In genomic region chr12:32198555-32198954, GRCh38 we compare ENCODE assay signal across 18 cellular contexts.
DNase-seq lines count a peak whose midpoint lies in the region; ATAC-seq and TF ChIP-seq lines count a peak whose summit lies in the region.
"Had no signal": no experiment of that assay in that cellular context is flagged by ENCODE, and none has a peak within 500 bp of the region (broad histone marks: within the 10 kb centered on the region; RNA-seq: fewer than 3 reads in every experiment).

No MANE protein-coding gene starts in this region.

- peak overlapping the region; percentile 47 for H3K27ac Mint-ChIP-seq in MCF 10A (ENCODE audit: low read depth, unreplicated experiment)
- peak overlapping the region; percentile 31 for H3K27ac Mint-ChIP-seq in stimulated activated memory B cell treated with anti-CD40 and anti-IgM and Interleukin-4, amounts not matched to agents 10 μg/mL and 1 μg/mL and 100 μg/mL, for 72 hours
- peak overlapping the region in 2 of 9 donors; percentile 4 to 8 for H3K27ac Mint-ChIP-seq in naive thymus-derived CD4-positive, alpha-beta T cell
- H3K27ac Mint-ChIP-seq: activated T-helper 2 cell treated with anti-CD3 and anti-CD28 coated beads, Interferon-gamma antibody, Interleukin-2, Interleukin-4, amounts not matched to agents 10 μg/mL and 5 μg/mL and 100 μg/mL, durations not matched to agents 14 hours and 24 hours and 36 hours; B cell had no signal

- no peak overlapping the region for H3K4me3 ChIP-seq in breast epithelium
- no peak overlapping the region for H3K4me3 ChIP-seq in naive thymus-derived CD4-positive, alpha-beta T cell (ENCODE audit: low read length)
- H3K4me3 ChIP-seq: esophagus muscularis mucosa, mucosa of descending colon had no signal

- H3K36me3 ChIP-seq in breast epithelium = no peaks in the 10 kb centered on the region
- no peaks in the 10 kb centered on the region for H3K36me3 ChIP-seq in naive thymus-derived CD4-positive, alpha-beta T cell (ENCODE audit: control insufficient read depth in 2 of 3, insufficient read depth in 3 of 3, low read length in 3 of 3)
- H3K36me3 ChIP-seq: esophagus muscularis mucosa had no signal

- BruUV-seq in MCF 10A (replicated peaks; lab: Mats Ljungman, UMichigan) = no TSS peak

- TF ChIP-seq CTCF in MCF 10A (IDR thresholded peaks at IDR 0.05; ENCODE audit: unreplicated experiment) (no peak), breast epithelium (IDR thresholded peaks at IDR 0.05) (no peak)

- no peak overlapping the region for H3K4me3 Mint-ChIP-seq in MCF 10A (ENCODE audit: unreplicated experiment)
- H3K4me3 Mint-ChIP-seq in stimulated activated memory B cell treated with anti-CD40 and anti-IgM and Interleukin-4, amounts not matched to agents 10 μg/mL and 1 μg/mL and 100 μg/mL, for 72 hours = no peak overlapping the region
- no peak overlapping the region for H3K4me3 Mint-ChIP-seq in naive thymus-derived CD4-positive, alpha-beta T cell
- H3K4me3 Mint-ChIP-seq: B cell had no signal

- no peaks in the 10 kb centered on the region for H3K36me3 Mint-ChIP-seq in MCF 10A (ENCODE audit: insufficient read depth, unreplicated experiment)
- H3K36me3 Mint-ChIP-seq in stimulated activated memory B cell treated with anti-CD40 and anti-IgM and Interleukin-4, amounts not matched to agents 10 μg/mL and 1 μg/mL and 100 μg/mL, for 72 hours = peaks cover 46% of the 10 kb centered on the region
- peaks cover 5 to 31% (median 14%) of the 10 kb centered on the region in 5 donors for H3K36me3 Mint-ChIP-seq in naive thymus-derived CD4-positive, alpha-beta T cell

- intact Hi-C loops in MCF 10A (cut with micrococcal nuclease) = loop anchor here (5.0 kb wide), 1 partner anchor 91 kb away; the partner anchor contains the start of gene BICD1
- intact Hi-C loops in breast epithelium (cut with DNase I; ENCODE audit: low total_unique reads) = no loop called here
- intact Hi-C loops in naive thymus-derived CD4-positive, alpha-beta T cell (cut with micrococcal nuclease) = no loop called here

- TF ChIP-seq POLR2A in breast epithelium (IDR thresholded peaks at IDR 0.05) = no peak

- H3K4me1 ChIP-seq in breast epithelium = no peaks in the 10 kb centered on the region
- H3K4me1 ChIP-seq in naive thymus-derived CD4-positive, alpha-beta T cell (ENCODE audit: control insufficient read depth in 2 of 2, insufficient read depth in 2 of 2, low read length in 2 of 2) = no peaks in the 10 kb centered on the region
- H3K4me1 ChIP-seq: esophagus muscularis mucosa had no signal

- H3K4me1 Mint-ChIP-seq in MCF 10A (ENCODE audit: insufficient read depth, unreplicated experiment) = peaks cover 8% of the 10 kb centered on the region
- peaks cover 16% of the 10 kb centered on the region for H3K4me1 Mint-ChIP-seq in stimulated activated memory B cell treated with anti-CD40 and anti-IgM and Interleukin-4, amounts not matched to agents 10 μg/mL and 1 μg/mL and 100 μg/mL, for 72 hours
- peaks cover 0 to 4% (median 0%) of the 10 kb centered on the region in 7 donors for H3K4me1 Mint-ChIP-seq in naive thymus-derived CD4-positive, alpha-beta T cell

- ATAC-seq in stimulated activated memory B cell treated with anti-CD40 and anti-IgM and Interleukin-4, amounts not matched to agents 10 μg/mL and 1 μg/mL and 100 μg/mL, for 72 hours = no peak
- no peak for ATAC-seq in naive thymus-derived CD4-positive, alpha-beta T cell
- no peak for ATAC-seq in HG02870 (IDR thresholded peaks at IDR 0.05; ENCODE audit: unreplicated experiment)
- ATAC-seq: mucosa of descending colon had no signal

- peaks cover 0 to 8% of the 10 kb centered on the region in 2 donors for H3K9me3 ChIP-seq in breast epithelium
- H3K9me3 ChIP-seq in naive thymus-derived CD4-positive, alpha-beta T cell (ENCODE audit: control insufficient read depth in 2 of 3, low read length in 3 of 3) = peaks cover 0 to 5% (median 0%) of the 10 kb centered on the region in 3 experiments
- H3K9me3 ChIP-seq: esophagus muscularis mucosa had no signal

- peaks cover 8% of the 10 kb centered on the region for H3K9me3 Mint-ChIP-seq in MCF 10A (ENCODE audit: unreplicated experiment)
- no peaks in the 10 kb centered on the region for H3K9me3 Mint-ChIP-seq in stimulated activated memory B cell treated with anti-CD40 and anti-IgM and Interleukin-4, amounts not matched to agents 10 μg/mL and 1 μg/mL and 100 μg/mL, for 72 hours
- peaks cover 0 to 25% (median 12%) of the 10 kb centered on the region in 11 donors for H3K9me3 Mint-ChIP-seq in naive thymus-derived CD4-positive, alpha-beta T cell

- no peaks in the 10 kb centered on the region for H3K27me3 Mint-ChIP-seq in MCF 10A (ENCODE audit: insufficient read depth, unreplicated experiment)
- H3K27me3 Mint-ChIP-seq in stimulated activated memory B cell treated with anti-CD40 and anti-IgM and Interleukin-4, amounts not matched to agents 10 μg/mL and 1 μg/mL and 100 μg/mL, for 72 hours = no peaks in the 10 kb centered on the region
- H3K27me3 Mint-ChIP-seq in naive thymus-derived CD4-positive, alpha-beta T cell = no peaks in the 10 kb centered on the region
- H3K27me3 Mint-ChIP-seq: B cell had no signal

- peak; percentile 66 for DNase-seq in MCF 10A (ENCODE audit: unreplicated experiment)
- DNase-seq in breast epithelium (ENCODE audit: low spot score in 2 of 2) = no peak
- peak; percentile 87 for DNase-seq in RKO (ENCODE audit: low spot score)
- peak; percentile 70 for DNase-seq in epithelial cell of prostate (ENCODE audit: low read depth, low spot score)
- DNase-seq in naive thymus-derived CD4-positive, alpha-beta T cell = no peak
- DNase-seq in effector CD4-positive, alpha-beta T cell = no peak
- DNase-seq: caudate nucleus; DMS79 treated with DMSO at 0.1 percent for 48 hours; mucosa of descending colon; NCI-H1694; NCI-H69; SHP77; stimulated activated CD4-positive, alpha-beta T cell treated with anti-CD3 and anti-CD28 coated beads, Interleukin-4, amount 100 ng/mL, for 4 hours had no signal

- H3K27ac ChIP-seq in breast epithelium (no peak overlapping the region), epithelial cell of prostate (peak overlapping the region; percentile 72)
- H3K27ac ChIP-seq in naive thymus-derived CD4-positive, alpha-beta T cell (ENCODE audit: low read depth, low read length) = no peak overlapping the region
- H3K27ac ChIP-seq: esophagus muscularis mucosa had no signal

- CTCF ChIA-PET in MCF 10A (lab: Yijun Ruan, JAX) = interaction anchor here (0.6 to 1.5 kb wide), 2 partner anchors 73 to 138 kb away, joined by 3 read pairs; no protein-coding TSS in a partner anchor
- CTCF ChIA-PET in naive thymus-derived CD4-positive, alpha-beta T cell (lab: Charles Lee) = no interaction called here

- H3K27me3 ChIP-seq in breast epithelium = no peaks in the 10 kb centered on the region
- H3K27me3 ChIP-seq in naive thymus-derived CD4-positive, alpha-beta T cell (ENCODE audit: control insufficient read depth in 2 of 2, insufficient read depth in 2 of 2, low read length in 2 of 2) = no peaks in the 10 kb centered on the region
- H3K27me3 ChIP-seq: esophagus muscularis mucosa had no signal

- POLR2A ChIA-PET in MCF 10A (lab: Yijun Ruan, JAX) = interaction anchor here (0.7 kb wide), 1 partner anchor 86 kb away, joined by 3 read pairs; no protein-coding TSS in a partner anchor
- POLR2A ChIA-PET in naive thymus-derived CD4-positive, alpha-beta T cell (lab: Charles Lee) = interaction anchor here (0.7 kb wide), 1 partner anchor 171 kb away, joined by 3 read pairs; no protein-coding TSS in a partner anchor

Comparison
In these comparisons a context has a peak if more than half of its experiments do, and no peak if none do; other contexts are left out.
1. DNase-seq: peak in MCF 10A (single experiment), RKO (single experiment) and epithelial cell of prostate (single experiment); none in breast epithelium (0 of 2), naive thymus-derived CD4-positive, alpha-beta T cell (0 of 9) and effector CD4-positive, alpha-beta T cell (single experiment).